ENCODE assay signal across 8 cellular contexts in genomic region chr19:16417660-16418596, GRCh38. TPM values are rescaled to one million over a fixed set of nuclear protein-coding genes. Genes with fewer than 3 reads are reported as not detected.
DNase-seq lines count a peak whose midpoint lies in the region; ATAC-seq, FAIRE-seq and TF ChIP-seq lines count a peak whose summit lies in the region.

No MANE protein-coding gene starts in this region.

- TF ChIP-seq CTCF in GM23338 (conservative IDR thresholded peaks at IDR 0.05; ENCODE audit: low read depth in 2 of 2) (peak; percentile 81 to 89), foreskin keratinocyte (conservative IDR thresholded peaks at IDR 0.05) (peak; percentile 87), pancreas (IDR thresholded peaks at IDR 0.05) (peak; percentile 62 to 78 (median 66)), upper lobe of left lung (IDR thresholded peaks at IDR 0.05) (peak; percentile 86 to 94 (median 88))

- H3K4me3 ChIP-seq in BLaER1 treated with 17β-estradiol and CSF1 and Interleukin-3, amounts not matched to agents 10 nM and 100 nM: no peak overlapping the region
- no peak overlapping the region for H3K4me3 ChIP-seq in GM23338
- H3K4me3 ChIP-seq in pancreas: no peak overlapping the region
- H3K4me3 ChIP-seq in upper lobe of left lung: no peak overlapping the region

- TF ChIP-seq POLR2A in upper lobe of left lung (IDR thresholded peaks at IDR 0.05): no peak

- H3K9me3 ChIP-seq in BLaER1 treated with 17β-estradiol and CSF1 and Interleukin-3, amounts not matched to agents 10 nM and 100 nM (replicated peaks in 1 of 11): no peaks in the 10 kb centered on the region
- H3K9me3 ChIP-seq in pancreas: no peaks in the 10 kb centered on the region
- no peaks in the 10 kb centered on the region for H3K9me3 ChIP-seq in upper lobe of left lung

- peaks cover 17% of the 10 kb centered on the region for H3K4me1 Mint-ChIP-seq in GM23338
- peaks cover 2% of the 10 kb centered on the region for H3K4me1 Mint-ChIP-seq in activated T-helper 2 cell treated with anti-CD3 and anti-CD28 coated beads, Interferon-gamma antibody, Interleukin-2, Interleukin-4, amounts not matched to agents 10 μg/mL and 5 μg/mL and 100 μg/mL, durations not matched to agents 14 hours and 24 hours and 36 hours (ENCODE audit: low read depth)

- 0 out of 2 replicates have a peak, but pooled peaks cover 3% of the 10 kb centered on the region for H3F3A ChIP-seq in GM23338 (replicated peaks; ENCODE audit: low read depth)

- H3K27me3 Mint-ChIP-seq in GM23338 (ENCODE audit: insufficient read depth, low read depth, poor library complexity): peaks cover 12% of the 10 kb centered on the region
- no peaks in the 10 kb centered on the region for H3K27me3 Mint-ChIP-seq in activated T-helper 2 cell treated with anti-CD3 and anti-CD28 coated beads, Interferon-gamma antibody, Interleukin-2, Interleukin-4, amounts not matched to agents 10 μg/mL and 5 μg/mL and 100 μg/mL, durations not matched to agents 14 hours and 24 hours and 36 hours (ENCODE audit: low read depth)

- H2AFZ ChIP-seq in GM23338: no peak overlapping the region

- H3K36me3 Mint-ChIP-seq in GM23338 (ENCODE audit: low read depth): peaks cover 47% of the 10 kb centered on the region
- peaks cover 36% of the 10 kb centered on the region for H3K36me3 Mint-ChIP-seq in activated T-helper 2 cell treated with anti-CD3 and anti-CD28 coated beads, Interferon-gamma antibody, Interleukin-2, Interleukin-4, amounts not matched to agents 10 μg/mL and 5 μg/mL and 100 μg/mL, durations not matched to agents 14 hours and 24 hours and 36 hours (ENCODE audit: low read depth)

- peak; percentile 88 for DNase-seq in GM23338 (ENCODE audit: low spot score)
- peak; percentile 59 to 66 for DNase-seq in SHP77 (lab: John Stamatoyannopoulos, UW)
- DNase-seq in activated T-helper 2 cell treated with anti-CD3 and anti-CD28 coated beads, Interferon-gamma antibody, Interleukin-2, Interleukin-4, amounts not matched to agents 10 μg/mL and 5 μg/mL and 100 μg/mL, durations not matched to agents 14 hours and 24 hours and 36 hours (ENCODE audit: low spot score): peak; percentile 51
- DNase-seq in foreskin keratinocyte: peak; percentile 10 to 33
- DNase-seq in pancreas: peak in 4 of 6 donors; percentile 50 to 83 (median 70)
- peak; percentile 65 to 87 for DNase-seq in upper lobe of left lung
- no peak for DNase-seq in GF-D8 (lab: John Stamatoyannopoulos, UW)

- intact Hi-C loops in activated T-helper 2 cell treated with anti-CD3 and anti-CD28 coated beads, Interferon-gamma antibody, Interleukin-2, Interleukin-4, amounts not matched to agents 10 μg/mL and 5 μg/mL and 100 μg/mL, durations not matched to agents 14 hours and 24 hours and 36 hours (cut with micrococcal nuclease): no loop called here
- intact Hi-C loops in pancreas (cut with DNase I): no loop called here

- peak; percentile 97 for ATAC-seq in GM23338
- ATAC-seq in foreskin keratinocyte: peak; percentile 80
- ATAC-seq in pancreas: peak; percentile 59 to 92 (median 87)
- peak; percentile 58 to 89 for ATAC-seq in upper lobe of left lung (ENCODE audit: low FRiP score in 2 of 2)

- TF ChIP-seq EP300 in upper lobe of left lung (IDR thresholded peaks at IDR 0.05): no peak

- peaks cover 10 to 48% (median 32%) of the 10 kb centered on the region in 10 experiments for H3K4me1 ChIP-seq in BLaER1 treated with 17β-estradiol and CSF1 and Interleukin-3, amounts not matched to agents 10 nM and 100 nM
- H3K4me1 ChIP-seq in GM23338 (ENCODE audit: insufficient read depth) (peaks cover 4% of the 10 kb centered on the region; the same call in 1 of the 2 replicates), foreskin keratinocyte (no peaks in the 10 kb centered on the region), pancreas (no peaks in the 10 kb centered on the region), upper lobe of left lung (peaks cover 0 to 6% (median 4%) of the 10 kb centered on the region in 4 donors)

- no peaks in the 10 kb centered on the region for H3K9me3 Mint-ChIP-seq in GM23338
- H3K9me3 Mint-ChIP-seq in activated T-helper 2 cell treated with anti-CD3 and anti-CD28 coated beads, Interferon-gamma antibody, Interleukin-2, Interleukin-4, amounts not matched to agents 10 μg/mL and 5 μg/mL and 100 μg/mL, durations not matched to agents 14 hours and 24 hours and 36 hours: no peaks in the 10 kb centered on the region

- FAIRE-seq in pancreas (lab: Jason Lieb, UNC): no peak

- peak overlapping the region; percentile 36; the same call in 1 of the 2 replicates for H3K27ac Mint-ChIP-seq in GM23338
- no peak overlapping the region for H3K27ac Mint-ChIP-seq in activated T-helper 2 cell treated with anti-CD3 and anti-CD28 coated beads, Interferon-gamma antibody, Interleukin-2, Interleukin-4, amounts not matched to agents 10 μg/mL and 5 μg/mL and 100 μg/mL, durations not matched to agents 14 hours and 24 hours and 36 hours

- peaks cover 88 to 100% (median 98%) of the 10 kb centered on the region in 11 experiments for H3K36me3 ChIP-seq in BLaER1 treated with 17β-estradiol and CSF1 and Interleukin-3, amounts not matched to agents 10 nM and 100 nM
- H3K36me3 ChIP-seq in GM23338 (ENCODE audit: insufficient read depth) (peaks cover 5% of the 10 kb centered on the region; the same call in 1 of the 2 replicates), pancreas (peaks cover 0 to 41% (median 23%) of the 10 kb centered on the region in 3 donors), upper lobe of left lung (peaks cover 18 to 85% (median 65%) of the 10 kb centered on the region in 4 donors)

- H3K27ac ChIP-seq in BLaER1 treated with 17β-estradiol and CSF1 and Interleukin-3, amounts not matched to agents 10 nM and 100 nM: peak overlapping the region in 10 of 11 experiments; percentile 57 to 82 (median 76); a peak in 19 of 22 replicates
- H3K27ac ChIP-seq in GM23338 (ENCODE audit: low read depth) (peak overlapping the region; percentile 63), foreskin keratinocyte (no peak overlapping the region), pancreas (no peak overlapping the region), upper lobe of left lung (no peak overlapping the region)

- no peaks in the 10 kb centered on the region for H3K27me3 ChIP-seq in BLaER1 treated with 17β-estradiol and CSF1 and Interleukin-3, amounts not matched to agents 10 nM and 100 nM
- no peaks in the 10 kb centered on the region for H3K27me3 ChIP-seq in GM23338 (ENCODE audit: insufficient read depth)
- no peaks in the 10 kb centered on the region for H3K27me3 ChIP-seq in foreskin keratinocyte
- no peaks in the 10 kb centered on the region for H3K27me3 ChIP-seq in pancreas
- no peaks in the 10 kb centered on the region for H3K27me3 ChIP-seq in upper lobe of left lung

- H3K4me2 ChIP-seq in BLaER1 treated with 17β-estradiol and CSF1 and Interleukin-3, amounts not matched to agents 10 nM and 100 nM: peak overlapping the region; percentile 3 to 76 (median 55); a peak in 17 of 22 replicates
- no peak overlapping the region for H3K4me2 ChIP-seq in GM23338

- no peaks in the 10 kb centered on the region for H3K9me2 ChIP-seq in GM23338 (ENCODE audit: insufficient read depth)

- 69 to 72% methylated on average over 33 of the region's 33 CpGs for WGBS in pancreas, 2 donors
- 51 to 81% methylated on average over 19 to 33 of the region's 33 CpGs for WGBS in upper lobe of left lung, 2 donors

- peak overlapping the region in 9 of 11 experiments; percentile 54 to 74 (median 68); a peak in 15 of 22 replicates for H3K9ac ChIP-seq in BLaER1 treated with 17β-estradiol and CSF1 and Interleukin-3, amounts not matched to agents 10 nM and 100 nM

- H3K4me3 Mint-ChIP-seq in GM23338: no peak overlapping the region
- H3K4me3 Mint-ChIP-seq in activated T-helper 2 cell treated with anti-CD3 and anti-CD28 coated beads, Interferon-gamma antibody, Interleukin-2, Interleukin-4, amounts not matched to agents 10 μg/mL and 5 μg/mL and 100 μg/mL, durations not matched to agents 14 hours and 24 hours and 36 hours (ENCODE audit: low read depth): no peak overlapping the region

- H4K20me1 ChIP-seq in BLaER1 treated with 17β-estradiol and CSF1 and Interleukin-3, amounts not matched to agents 10 nM and 100 nM: peaks cover 0 to 75% (median 21%) of the 10 kb centered on the region in 11 experiments; a peak in 15 of 22 replicates
- H4K20me1 ChIP-seq in GM23338 (replicated peaks; ENCODE audit: insufficient read depth): peaks cover 5% of the 10 kb centered on the region

- H3K79me2 ChIP-seq in GM23338 (replicated peaks; ENCODE audit: insufficient read depth): no peaks in the 10 kb centered on the region

TF ChIP-seq in GM23338, 12 proteins besides CTCF, POLR2A, EP300 and RAD21:
- TF ChIP-seq EZH2 (IDR thresholded peaks at IDR 0.05; ENCODE audit: low read depth, unreplicated experiment) (no peak), STAT1 (IDR thresholded peaks at IDR 0.05; ENCODE audit: unreplicated experiment) (no peak)

RNA-seq across cellular contexts. Expression of gene EPS15L1, which starts 53.8 kb away (rescaled TPM):
- 23.9 and 25.7 TPM in 2 replicates for total RNA-seq in GM23338 (2014; rRNA removed; shearing (Covaris generic))
- polyA plus RNA-seq in GM23338 (2016; fragmentation: Nextera tagmentation; extraction: Ambion mirVana) (31.3 and 32.5 TPM in 2 replicates), foreskin keratinocyte (19.7 and 20.4 TPM in 2 replicates), pancreas (10 to 100 TPM; 15.2 to 18.2 TPM)
- 36.9 and 40.6 TPM in 2 replicates for total RNA-seq in activated T-helper 2 cell treated with anti-CD3 and anti-CD28 coated beads, Interferon-gamma antibody, Interleukin-2, Interleukin-4, amounts not matched to agents 10 μg/mL and 5 μg/mL and 100 μg/mL, durations not matched to agents 14 hours and 24 hours and 36 hours
- total RNA-seq in foreskin keratinocyte (19.5 and 19.7 TPM in 2 replicates), pancreas (10 to 100 TPM; 14.8 to 21.1 (median 16.8) TPM), upper lobe of left lung (10 to 100 TPM; 18.2 to 62.9 (median 33.2) TPM)

Comparison
In these comparisons a context has a peak if more than half of its experiments do, and no peak if none do; other contexts are left out.
1. H3K27ac ChIP-seq: peak in BLaER1 treated with 17β-estradiol and CSF1 and Interleukin-3, amounts not matched to agents 10 nM and 100 nM (10 of 11) and GM23338 (single experiment); none in foreskin keratinocyte (single experiment), pancreas (0 of 4) and upper lobe of left lung (0 of 4).
2. Peak in every context shown above with its lines, with median percentiles within 50 percentile points of each other: ATAC-seq and CTCF ChIP-seq.